ENCODE assay signal across 8 cellular contexts in the genomic region with DNA sequence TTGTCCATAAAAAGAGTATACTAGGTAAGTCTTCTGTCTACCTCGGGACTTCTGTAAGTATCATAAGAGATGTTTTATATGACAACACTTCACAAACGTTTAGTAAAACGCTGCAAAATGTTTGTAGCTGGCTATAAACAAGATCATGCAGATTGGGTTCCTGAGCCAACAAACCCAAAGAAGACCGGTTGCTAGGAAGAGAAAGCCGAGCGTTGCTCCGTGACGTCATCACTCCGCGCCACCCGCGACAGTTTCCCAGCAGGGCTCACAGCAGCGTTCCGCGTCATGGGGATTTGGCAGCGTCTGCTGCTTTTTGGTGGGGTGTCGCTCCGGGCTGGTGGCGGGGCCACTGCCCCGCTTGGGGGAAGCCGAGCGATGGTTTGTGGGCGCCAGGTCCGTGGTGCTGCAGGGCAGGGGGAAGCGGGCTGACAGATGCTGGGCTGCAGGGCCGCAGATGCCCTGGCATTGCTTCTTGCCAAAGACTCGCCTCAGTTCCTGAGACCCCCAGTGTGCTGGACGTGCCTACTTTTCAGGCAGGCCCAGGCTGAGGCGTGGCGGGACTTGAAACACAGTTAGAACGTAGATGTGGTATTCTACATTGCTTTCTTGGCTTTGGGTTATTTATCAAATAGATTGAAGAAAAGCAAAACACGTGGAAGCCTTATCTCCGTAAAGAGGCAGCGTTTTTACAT. TPM values are rescaled to one million over a fixed set of nuclear protein-coding genes. Genes with fewer than 3 reads are reported as not detected.
DNase-seq lines count a peak whose midpoint lies in the region; ATAC-seq and TF ChIP-seq lines count a peak whose summit lies in the region.

Gene NUBPL, plus strand, starts transcription at position 250 of the 692 bp plus-strand sequence. Its CDS starts 36 bp downstream, at position 286.

- ATAC-seq in GM21515 (IDR thresholded peaks at IDR 0.05; ENCODE audit: unreplicated experiment) (peak; percentile 94), mucosa of descending colon (peak; percentile 99)

- no peak for TF ChIP-seq CTCF in OCI-LY3 (IDR thresholded peaks at IDR 0.05; ENCODE audit: low read depth, low read length)
- TF ChIP-seq CTCF in mucosa of descending colon (IDR thresholded peaks at IDR 0.05): no peak

- no peaks in the 10 kb centered on the region for H3K79me2 ChIP-seq in OCI-LY3 (ENCODE audit: low read length)

- H3K4me3 ChIP-seq in OCI-LY3 (ENCODE audit: low read length) (peak within 1 kb of the TSS; percentile 89), mucosa of descending colon (peak within 1 kb of the TSS; percentile 58)

- H3K36me3 ChIP-seq in OCI-LY3 (replicated peaks; ENCODE audit: low read depth, low read length) (no peaks in the 10 kb centered on the region), mucosa of descending colon (ENCODE audit: low read depth) (no peaks in the 10 kb centered on the region)

- H3K27ac ChIP-seq in OCI-LY3 (ENCODE audit: low read length): peak within 1 kb of the TSS; percentile 40
- peak within 1 kb of the TSS; percentile 4 for H3K27ac ChIP-seq in epithelial cell of prostate

- peaks cover 10% of the 10 kb centered on the region for H3K4me1 ChIP-seq in OCI-LY3 (ENCODE audit: low read length)
- peaks cover 7% of the 10 kb centered on the region for H3K4me1 ChIP-seq in mucosa of descending colon (ENCODE audit: low read depth)

- H3K9me3 ChIP-seq in OCI-LY3 (ENCODE audit: insufficient read depth, low read length) (no peaks in the 10 kb centered on the region), mucosa of descending colon (no peaks in the 10 kb centered on the region)

- no peaks in the 10 kb centered on the region for H4K20me1 ChIP-seq in OCI-LY3 (ENCODE audit: insufficient read depth, low read length)

- DNase-seq in D341Med (ENCODE audit: low spot score): peak; percentile 94
- peak; percentile 100 for DNase-seq in HuH-7 (ENCODE audit: low spot score)
- DNase-seq in activated T-cell treated with anti-CD3 and anti-CD28 coated beads for 24 hours (ENCODE audit: low read depth): peak; percentile 94
- DNase-seq in epithelial cell of prostate (ENCODE audit: low read depth, low spot score): peak; percentile 78
- peak; percentile 96 to 98 (median 96) for DNase-seq in mucosa of descending colon
- peak; percentile 97 for DNase-seq in stimulated activated CD8-positive, alpha-beta memory T cell treated with anti-CD3 and anti-CD28 coated beads, Interleukin-4, amount 100 ng/mL, for 24 hours (ENCODE audit: low read depth)

- H3K4me2 ChIP-seq in OCI-LY3 (ENCODE audit: low read length): peak within 1 kb of the TSS; percentile 81

- H3K27me3 ChIP-seq in OCI-LY3 (ENCODE audit: low read depth, low read length): no peaks in the 10 kb centered on the region

- H3K9ac ChIP-seq in OCI-LY3 (ENCODE audit: low read length): peak within 1 kb of the TSS; percentile 74

- intact Hi-C loops in mucosa of descending colon (cut with DNase I, micrococcal nuclease): no loop called here

- H2AFZ ChIP-seq in OCI-LY3 (ENCODE audit: low read depth, low read length): peak within 1 kb of the TSS; percentile 94

RNA-seq across cellular contexts. Expression of gene NUBPL, which starts in this region (rescaled TPM):
- total RNA-seq in mucosa of descending colon: 10 to 100 TPM; 10.8 to 15.1 (median 12.0) TPM

Comparison
In these comparisons a context has a peak if more than half of its experiments do, and no peak if none do; other contexts are left out.
1. Peak in every context shown above with its lines: DNase-seq, ATAC-seq, H3K4me3 ChIP-seq and H3K27ac ChIP-seq.